In genomic region chr22:25409240-25409639, GRCh38 we compare ENCODE assay signal across 10 cellular contexts.
"Had no signal": no experiment of that assay in that cellular context is flagged by ENCODE, and none has a peak within 500 bp of the region (broad histone marks: within the 10 kb centered on the region; RNA-seq: fewer than 3 reads in every experiment).

No MANE protein-coding gene starts in this region.

- H3K4me3 ChIP-seq: body of pancreas had no signal

- DNase-seq: activated CD4-positive, alpha-beta T cell treated with anti-CD3 and anti-CD28 coated beads, Interleukin-2, amount 50 U/mL, for 4 hours; activated gamma-delta T cell treated with Interleukin-2 at 50 U/mL for 16 hours; caudate nucleus; hippocampal formation; mammary epithelial cell; SK-N-SH; stimulated activated naive B cell treated with anti-CD40 and anti-IgM and Interleukin-4, amounts not matched to agents 10 μg/mL and 1 μg/mL and 100 μg/mL, for 72 hours; T-cell had no signal

- H3K27me3 ChIP-seq: body of pancreas had no signal

- ATAC-seq: body of pancreas; stimulated activated naive B cell treated with anti-CD40 and anti-IgM and Interleukin-4, amounts not matched to agents 10 μg/mL and 1 μg/mL and 100 μg/mL, for 72 hours; T-cell had no signal

- H3K9me3 ChIP-seq: body of pancreas, SK-N-SH had no signal

- H3K27ac ChIP-seq: body of pancreas, VCaP had no signal
